Comparison of ENCODE assay signal across 1 cellular context in genomic region chr1:4267381-4268261, GRCh38.
TF ChIP-seq lines count a peak whose summit lies in the region.

No MANE protein-coding gene starts in this region.

TF ChIP-seq in HepG2, 621 proteins besides CTCF, POLR2A, EP300 and RAD21 (continued from another document and continues in another):
- TF ChIP-seq SRSF4 (IDR thresholded peaks at IDR 0.05; ENCODE audit: low read depth, low read length, poor library complexity, severe bottlenecking) (no peak), THAP7 (CRISPR knock-in tag; IDR thresholded peaks at IDR 0.05) (no peak), MAFG (CRISPR knock-in tag; IDR thresholded peaks at IDR 0.05) (peak; percentile 89), TP53 (CRISPR knock-in tag; conservative IDR thresholded peaks at IDR 0.05) (no peak), TGIF2 (CRISPR knock-in tag; IDR thresholded peaks at IDR 0.05) (peak; percentile 79; the same call in 1 of the 2 replicates), HNRNPUL1 (IDR thresholded peaks at IDR 0.05; ENCODE audit: low read depth, low read length) (0 out of 2 replicates have a peak, but pooled peaks have one; percentile 42), SP2 (CRISPR knock-in tag; IDR thresholded peaks at IDR 0.05) (peak; percentile 32; the same call in 1 of the 2 replicates), ERF (CRISPR knock-in tag; IDR thresholded peaks at IDR 0.05) (peak; percentile 68; the same call in 1 of the 2 replicates), WIZ (CRISPR knock-in tag; IDR thresholded peaks at IDR 0.05) (no peak), PRMT3 (CRISPR knock-in tag; IDR thresholded peaks at IDR 0.05; ENCODE audit: borderline replicate concordance, low read depth) (no peak), IRF2 (CRISPR knock-in tag; IDR thresholded peaks at IDR 0.05) (peak; percentile 86), IKZF1 (IDR thresholded peaks at IDR 0.05) (no peak), CBX5 (CRISPR knock-in tag; IDR thresholded peaks at IDR 0.05; ENCODE audit: borderline replicate concordance) (no peak), AGO2 (optimal IDR thresholded peaks at IDR 0.05; ENCODE audit: low read depth, low read length) (peak; percentile 56), NBN (conservative IDR thresholded peaks at IDR 0.05) (no peak), NFYC (CRISPR knock-in tag; IDR thresholded peaks at IDR 0.05) (no peak), SNRNP70 (IDR thresholded peaks at IDR 0.05; ENCODE audit: low read depth, low read length) (no peak), ARID4A (CRISPR knock-in tag; IDR thresholded peaks at IDR 0.05; ENCODE audit: borderline replicate concordance) (peak; percentile 47; the same call in 1 of the 2 replicates), MBNL3 (CRISPR knock-in tag; conservative IDR thresholded peaks at IDR 0.05) (no peak), CBFB (CRISPR knock-in tag; IDR thresholded peaks at IDR 0.05) (peak; percentile 100), SNAPC2 (CRISPR knock-in tag; IDR thresholded peaks at IDR 0.05) (no peak), RXRA (CRISPR knock-in tag; IDR thresholded peaks at IDR 0.05) (peak; percentile 94), ZNF33B (CRISPR knock-in tag; IDR thresholded peaks at IDR 0.05) (no peak), CSRNP1 (CRISPR knock-in tag; IDR thresholded peaks at IDR 0.05) (0 out of 2 replicates have a peak, but pooled peaks have one; percentile 29), ZKSCAN8 (CRISPR knock-in tag; IDR thresholded peaks at IDR 0.05; ENCODE audit: borderline replicate concordance) (no peak), ZMYM2 (CRISPR knock-in tag; IDR thresholded peaks at IDR 0.05) (no peak), ZNF883 (CRISPR knock-in tag; IDR thresholded peaks at IDR 0.05; ENCODE audit: not compliant biosample characterization) (no peak), ETV5 (CRISPR knock-in tag; IDR thresholded peaks at IDR 0.05; ENCODE audit: borderline replicate concordance) (peak; percentile 93), MYNN (CRISPR knock-in tag; IDR thresholded peaks at IDR 0.05; ENCODE audit: low read depth) (no peak), ATM (IDR thresholded peaks at IDR 0.05; ENCODE audit: borderline replicate concordance) (no peak), TFDP2 (CRISPR knock-in tag; IDR thresholded peaks at IDR 0.05) (no peak; the same call in 1 of the 2 replicates), ZBTB43 (CRISPR knock-in tag; conservative IDR thresholded peaks at IDR 0.05) (0 out of 2 replicates have a peak, but pooled peaks have one; percentile 24), XRCC5 (optimal IDR thresholded peaks at IDR 0.05; ENCODE audit: low read length) (peak; percentile 24), SNAPC4 (CRISPR knock-in tag; IDR thresholded peaks at IDR 0.05) (no peak), ZNF3 (CRISPR knock-in tag; IDR thresholded peaks at IDR 0.05) (no peak), FOXK1 (CRISPR knock-in tag; IDR thresholded peaks at IDR 0.05; ENCODE audit: borderline replicate concordance, low read depth) (peak; percentile 47; the same call in 1 of the 2 replicates), NR3C1 (CRISPR knock-in tag; IDR thresholded peaks at IDR 0.05) (no peak), PBX3 (CRISPR knock-in tag; IDR thresholded peaks at IDR 0.05; ENCODE audit: borderline replicate concordance) (no peak), PLSCR1 (CRISPR knock-in tag; IDR thresholded peaks at IDR 0.05; ENCODE audit: borderline replicate concordance) (no peak), TEAD3 (CRISPR knock-in tag; optimal IDR thresholded peaks at IDR 0.05; ENCODE audit: borderline replicate concordance) (no peak), MYPOP (CRISPR knock-in tag; IDR thresholded peaks at IDR 0.05) (no peak), ELK4 (CRISPR knock-in tag; IDR thresholded peaks at IDR 0.05; ENCODE audit: borderline replicate concordance) (no peak), ZSCAN29 (CRISPR knock-in tag; conservative IDR thresholded peaks at IDR 0.05) (peak; percentile 65; the same call in 1 of the 2 replicates), AHR (CRISPR knock-in tag; IDR thresholded peaks at IDR 0.05) (no peak), ZBTB1 (CRISPR knock-in tag; IDR thresholded peaks at IDR 0.05; ENCODE audit: borderline replicate concordance) (no peak), ZNF580 (CRISPR knock-in tag; IDR thresholded peaks at IDR 0.05; ENCODE audit: borderline replicate concordance, low read depth) (0 out of 2 replicates have a peak, but pooled peaks have one; percentile 23)
